Comparison of ENCODE assay signal across 9 cellular contexts in the genomic region with DNA sequence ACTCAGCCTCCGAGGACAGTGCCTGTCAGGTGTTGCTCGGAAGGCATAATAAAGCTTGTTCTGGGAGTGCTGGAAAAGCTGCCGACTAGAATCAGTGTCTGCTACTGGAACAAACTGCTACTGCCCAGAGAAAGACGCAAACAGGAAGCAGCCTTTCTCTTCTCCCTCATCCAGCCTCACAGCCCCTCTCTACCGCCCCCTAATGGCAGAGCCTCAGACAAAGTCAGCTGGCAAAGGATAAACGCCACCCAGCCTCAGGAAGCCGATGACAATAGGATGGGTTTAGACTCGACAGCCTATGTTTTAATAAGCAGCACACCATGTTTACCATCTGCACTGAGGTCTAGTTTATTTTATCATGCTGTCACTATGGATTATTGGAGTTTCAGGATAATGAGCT.
DNase-seq lines count a peak whose midpoint lies in the region; ATAC-seq, FAIRE-seq and TF ChIP-seq lines count a peak whose summit lies in the region.
"Had no signal": no experiment of that assay in that cellular context is flagged by ENCODE, and none has a peak within 500 bp of the region (broad histone marks: within the 10 kb centered on the region; RNA-seq: fewer than 3 reads in every experiment).

No MANE protein-coding gene starts in this region.

- no peak for TF ChIP-seq POLR2A in right lobe of liver (IDR thresholded peaks at IDR 0.05)

- peaks cover 14% of the 10 kb centered on the region for H3K36me3 Mint-ChIP-seq in HFFc6 (ENCODE audit: low read depth)

- no peak overlapping the region for H3K4me3 Mint-ChIP-seq in HFFc6
- H3K4me3 Mint-ChIP-seq: activated naive CD8-positive, alpha-beta T cell had no signal

- no peak overlapping the region for H3K4me3 ChIP-seq in astrocyte of the cerebellum (ENCODE audit: low read depth, low read length)
- H3K4me3 ChIP-seq in right lobe of liver: no peak overlapping the region

- peaks cover 18% of the 10 kb centered on the region for H3K27me3 Mint-ChIP-seq in HFFc6 (ENCODE audit: insufficient read depth)
- H3K27me3 Mint-ChIP-seq: activated naive CD8-positive, alpha-beta T cell had no signal

- intact Hi-C loops in right lobe of liver (cut with DNase I): no loop called here

- peaks cover 18% of the 10 kb centered on the region for H3K9me3 Mint-ChIP-seq in HFFc6

- no peaks in the 10 kb centered on the region for H3K4me1 ChIP-seq in right lobe of liver

- no peak for FAIRE-seq in D721Med (lab: Jason Lieb, UNC)

- peaks cover 10% of the 10 kb centered on the region for H3K4me1 Mint-ChIP-seq in HFFc6 (ENCODE audit: low read depth)

- no peaks in the 10 kb centered on the region for H3K9me3 ChIP-seq in right lobe of liver

- H3K27ac Mint-ChIP-seq in HFFc6: no peak overlapping the region
- H3K27ac Mint-ChIP-seq: activated naive CD8-positive, alpha-beta T cell had no signal

- in situ Hi-C loops in astrocyte of the cerebellum (cut with HindIII; ENCODE audit: low sequenced_read_pairs): no loop called here

- no peaks in the 10 kb centered on the region for H3K27me3 ChIP-seq in right lobe of liver

- TF ChIP-seq CTCF in D721Med (IDR thresholded peaks at IDR 0.05; ENCODE audit: insufficient read depth, missing control alignments) (peak; percentile 30), HFFc6 (IDR thresholded peaks at IDR 0.05) (peak; percentile 71), astrocyte of the cerebellum (IDR thresholded peaks at IDR 0.05; ENCODE audit: low read depth, low read length, missing control alignments) (peak; percentile 39), right lobe of liver (IDR thresholded peaks at IDR 0.05) (peak; percentile 30 to 52 (median 36))

- H3K36me3 ChIP-seq in right lobe of liver: no peaks in the 10 kb centered on the region

- ATAC-seq in right lobe of liver: peak; percentile 50 to 74 (median 58)

- 44% methylated on average over 6 of the region's 8 CpGs for WGBS in right lobe of liver (ENCODE audit: insufficient coverage, low coverage, low lambda C conversion rate, missing lambda C conversion rate)

- DNase-seq in D721Med (ENCODE audit: insufficient read length, low spot score) (no peak), HFFc6 (no peak), astrocyte of the cerebellum (ENCODE audit: low read depth) (no peak), right lobe of liver (peak in 2 of 3 donors; percentile 37 to 51), HPDE6-E6E7 (ENCODE audit: extremely low spot score) (no peak), DMS153 treated with DMSO at 0.1 percent for 48 hours (lab: John Stamatoyannopoulos, UW; ENCODE audit: unreplicated experiment) (no peak)
- no peak for DNase-seq in activated effector memory CD4-positive, alpha-beta T cell treated with Interleukin-2 at 50 U/mL for 16 hours
- no peak for DNase-seq in activated naive CD4-positive, alpha-beta T cell treated with Interleukin-2 at 50 U/mL for 16 hours

- no peak overlapping the region for H3K27ac ChIP-seq in right lobe of liver

Comparison
In these comparisons a context has a peak if more than half of its experiments do, and no peak if none do; other contexts are left out.
1. DNase-seq: peak in right lobe of liver (2 of 3); none in D721Med (single experiment), HFFc6 (single experiment), astrocyte of the cerebellum (single experiment), activated effector memory CD4-positive, alpha-beta T cell treated with Interleukin-2 at 50 U/mL for 16 hours (single experiment), HPDE6-E6E7 (single experiment), activated naive CD4-positive, alpha-beta T cell treated with Interleukin-2 at 50 U/mL for 16 hours (single experiment) and DMS153 treated with DMSO at 0.1 percent for 48 hours (single experiment).
2. Peak in every context shown above with its lines, with median percentiles within 50 percentile points of each other: CTCF ChIP-seq.